1 cellular context compared by ENCODE assay signal in the genomic region with DNA sequence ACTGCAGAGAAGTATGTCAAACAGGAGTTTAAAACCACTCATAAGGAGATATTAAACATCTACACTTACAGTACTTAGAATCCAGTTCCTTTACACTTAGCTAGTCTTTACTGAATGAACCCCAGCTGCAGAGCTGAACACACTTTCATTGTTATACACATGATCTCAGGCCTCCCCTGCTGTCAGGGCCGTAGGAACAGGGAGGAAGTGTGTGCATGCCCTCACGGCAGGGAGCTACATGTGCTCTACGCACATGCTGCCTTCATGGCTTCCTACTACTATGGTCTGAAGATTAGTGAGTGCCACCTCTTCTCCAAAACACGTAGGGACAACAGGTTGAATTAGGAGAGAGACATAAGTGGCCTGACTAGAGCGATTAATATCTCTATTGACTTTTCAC.
TF ChIP-seq lines count a peak whose summit lies in the region.

No MANE protein-coding gene starts in this region.

TF ChIP-seq in HepG2, 621 proteins besides CTCF, POLR2A, EP300 and RAD21:
- TF ChIP-seq U2AF1 (optimal IDR thresholded peaks at IDR 0.05; ENCODE audit: low read depth, low read length) = no peak
- no peak for TF ChIP-seq NR2F6 (IDR thresholded peaks at IDR 0.05)
- no peak for TF ChIP-seq NR2F6 (CRISPR knock-in tag; IDR thresholded peaks at IDR 0.05)
- TF ChIP-seq, protein P1, sequence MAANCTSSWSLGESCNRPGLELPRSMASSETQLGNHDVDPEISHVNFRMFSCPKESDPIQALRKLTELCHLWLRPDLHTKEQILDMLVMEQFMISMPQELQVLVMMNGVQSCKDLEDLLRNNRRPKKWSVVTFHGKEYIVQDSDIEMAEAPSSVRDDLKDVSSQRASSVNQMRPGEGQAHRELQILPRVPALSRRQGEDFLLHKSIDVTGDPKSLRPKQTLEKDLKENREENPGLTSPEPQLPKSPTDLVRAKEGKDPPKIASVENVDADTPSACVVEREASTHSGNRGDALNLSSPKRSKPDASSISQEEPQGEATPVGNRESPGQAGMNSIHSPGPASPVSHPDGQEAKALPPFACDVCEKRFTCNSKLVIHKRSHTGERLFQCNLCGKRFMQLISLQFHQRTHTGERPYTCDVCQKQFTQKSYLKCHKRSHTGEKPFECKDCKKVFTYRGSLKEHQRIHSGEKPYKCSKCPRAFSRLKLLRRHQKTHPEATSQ (CRISPR knock-in tag; IDR thresholded peaks at IDR 0.05; ENCODE audit: borderline replicate concordance) = no peak
- no peak for TF ChIP-seq HDAC1 (CRISPR knock-in tag; IDR thresholded peaks at IDR 0.05)
TF ChIP-seq in HepG2: peak in this region for 0.
